4 cellular contexts compared by ENCODE assay signal in the genomic region with DNA sequence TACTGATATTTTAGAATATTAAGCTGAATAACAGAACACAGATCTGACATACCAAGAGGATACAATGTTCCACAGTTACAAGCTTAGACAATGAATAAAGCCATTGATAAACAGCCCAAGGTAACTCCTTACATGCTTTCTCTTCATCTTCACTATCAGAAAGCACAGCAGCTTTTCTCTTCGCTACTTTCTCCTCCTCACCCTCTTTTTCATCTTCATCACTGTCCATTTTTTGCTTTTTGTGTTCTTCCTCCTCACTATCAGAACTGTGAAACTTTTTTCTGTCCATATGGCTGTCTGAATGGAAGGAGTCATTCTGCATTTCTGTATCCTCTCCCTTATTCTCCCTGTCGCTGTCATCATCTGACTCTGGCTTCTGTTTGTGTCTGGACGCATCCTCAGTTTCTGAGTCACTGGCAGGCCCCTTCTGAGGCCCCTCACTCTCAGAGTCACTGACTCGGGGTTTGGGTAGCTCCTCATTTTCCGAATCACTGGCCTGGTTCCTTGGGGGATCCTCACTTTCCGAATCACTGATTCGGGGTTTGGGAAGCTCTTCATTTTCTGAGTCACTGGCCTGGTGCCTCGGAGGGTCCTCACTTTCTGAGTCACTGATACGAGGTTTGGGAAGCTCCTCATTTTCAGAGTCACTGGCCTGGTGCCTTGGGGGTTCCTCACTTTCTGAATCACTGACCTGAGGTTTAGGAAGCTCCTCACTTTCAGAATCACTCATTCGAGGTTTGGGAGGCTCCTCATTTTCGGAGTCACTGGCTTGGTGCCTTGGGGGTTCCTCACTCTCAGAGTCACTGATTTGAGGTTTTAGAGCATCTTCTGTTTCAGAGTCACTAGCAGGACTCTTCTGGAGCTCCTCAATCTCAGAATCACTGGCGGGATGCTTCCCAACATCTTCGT.
TF ChIP-seq lines count a peak whose summit lies in the region.

No MANE protein-coding gene starts in this region.

TF ChIP-seq in SK-N-SH, 30 proteins besides CTCF, POLR2A, EP300 and RAD21:
- no peak for TF ChIP-seq TEAD4 (IDR thresholded peaks at IDR 0.05; ENCODE audit: borderline replicate concordance, insufficient read depth)
- 0 out of 2 replicates have a peak, but pooled peaks have one; percentile 1 for TF ChIP-seq JUND (IDR thresholded peaks at IDR 0.05)

TF ChIP-seq in SK-N-SH treated with all-trans-retinoic acid at 6 μM for 48 hours, 23 proteins besides CTCF, POLR2A, EP300 and RAD21:
- TF ChIP-seq TCF4 (CRISPR knock-in tag; IDR thresholded peaks at IDR 0.05; ENCODE audit: borderline replicate concordance): no peak
- no peak for TF ChIP-seq SNAI2 (CRISPR knock-in tag; IDR thresholded peaks at IDR 0.05)
- TF ChIP-seq RARB (CRISPR knock-in tag; IDR thresholded peaks at IDR 0.05): no peak

TF ChIP-seq in HCT116, 20 proteins besides CTCF, POLR2A, EP300 and RAD21:
- TF ChIP-seq, protein P1, sequence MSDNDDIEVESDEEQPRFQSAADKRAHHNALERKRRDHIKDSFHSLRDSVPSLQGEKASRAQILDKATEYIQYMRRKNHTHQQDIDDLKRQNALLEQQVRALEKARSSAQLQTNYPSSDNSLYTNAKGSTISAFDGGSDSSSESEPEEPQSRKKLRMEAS (IDR thresholded peaks at IDR 0.05): no peak
- no peak for TF ChIP-seq EZH2phosphoT487 (IDR thresholded peaks at IDR 0.05; ENCODE audit: borderline replicate concordance)
- TF ChIP-seq ZFX (IDR thresholded peaks at IDR 0.05): no peak

TF ChIP-seq in K562, 482 proteins besides CTCF, POLR2A, EP300 and RAD21:
- no peak for TF ChIP-seq LARP7 (IDR thresholded peaks at IDR 0.05)
- TF ChIP-seq, protein P2, sequence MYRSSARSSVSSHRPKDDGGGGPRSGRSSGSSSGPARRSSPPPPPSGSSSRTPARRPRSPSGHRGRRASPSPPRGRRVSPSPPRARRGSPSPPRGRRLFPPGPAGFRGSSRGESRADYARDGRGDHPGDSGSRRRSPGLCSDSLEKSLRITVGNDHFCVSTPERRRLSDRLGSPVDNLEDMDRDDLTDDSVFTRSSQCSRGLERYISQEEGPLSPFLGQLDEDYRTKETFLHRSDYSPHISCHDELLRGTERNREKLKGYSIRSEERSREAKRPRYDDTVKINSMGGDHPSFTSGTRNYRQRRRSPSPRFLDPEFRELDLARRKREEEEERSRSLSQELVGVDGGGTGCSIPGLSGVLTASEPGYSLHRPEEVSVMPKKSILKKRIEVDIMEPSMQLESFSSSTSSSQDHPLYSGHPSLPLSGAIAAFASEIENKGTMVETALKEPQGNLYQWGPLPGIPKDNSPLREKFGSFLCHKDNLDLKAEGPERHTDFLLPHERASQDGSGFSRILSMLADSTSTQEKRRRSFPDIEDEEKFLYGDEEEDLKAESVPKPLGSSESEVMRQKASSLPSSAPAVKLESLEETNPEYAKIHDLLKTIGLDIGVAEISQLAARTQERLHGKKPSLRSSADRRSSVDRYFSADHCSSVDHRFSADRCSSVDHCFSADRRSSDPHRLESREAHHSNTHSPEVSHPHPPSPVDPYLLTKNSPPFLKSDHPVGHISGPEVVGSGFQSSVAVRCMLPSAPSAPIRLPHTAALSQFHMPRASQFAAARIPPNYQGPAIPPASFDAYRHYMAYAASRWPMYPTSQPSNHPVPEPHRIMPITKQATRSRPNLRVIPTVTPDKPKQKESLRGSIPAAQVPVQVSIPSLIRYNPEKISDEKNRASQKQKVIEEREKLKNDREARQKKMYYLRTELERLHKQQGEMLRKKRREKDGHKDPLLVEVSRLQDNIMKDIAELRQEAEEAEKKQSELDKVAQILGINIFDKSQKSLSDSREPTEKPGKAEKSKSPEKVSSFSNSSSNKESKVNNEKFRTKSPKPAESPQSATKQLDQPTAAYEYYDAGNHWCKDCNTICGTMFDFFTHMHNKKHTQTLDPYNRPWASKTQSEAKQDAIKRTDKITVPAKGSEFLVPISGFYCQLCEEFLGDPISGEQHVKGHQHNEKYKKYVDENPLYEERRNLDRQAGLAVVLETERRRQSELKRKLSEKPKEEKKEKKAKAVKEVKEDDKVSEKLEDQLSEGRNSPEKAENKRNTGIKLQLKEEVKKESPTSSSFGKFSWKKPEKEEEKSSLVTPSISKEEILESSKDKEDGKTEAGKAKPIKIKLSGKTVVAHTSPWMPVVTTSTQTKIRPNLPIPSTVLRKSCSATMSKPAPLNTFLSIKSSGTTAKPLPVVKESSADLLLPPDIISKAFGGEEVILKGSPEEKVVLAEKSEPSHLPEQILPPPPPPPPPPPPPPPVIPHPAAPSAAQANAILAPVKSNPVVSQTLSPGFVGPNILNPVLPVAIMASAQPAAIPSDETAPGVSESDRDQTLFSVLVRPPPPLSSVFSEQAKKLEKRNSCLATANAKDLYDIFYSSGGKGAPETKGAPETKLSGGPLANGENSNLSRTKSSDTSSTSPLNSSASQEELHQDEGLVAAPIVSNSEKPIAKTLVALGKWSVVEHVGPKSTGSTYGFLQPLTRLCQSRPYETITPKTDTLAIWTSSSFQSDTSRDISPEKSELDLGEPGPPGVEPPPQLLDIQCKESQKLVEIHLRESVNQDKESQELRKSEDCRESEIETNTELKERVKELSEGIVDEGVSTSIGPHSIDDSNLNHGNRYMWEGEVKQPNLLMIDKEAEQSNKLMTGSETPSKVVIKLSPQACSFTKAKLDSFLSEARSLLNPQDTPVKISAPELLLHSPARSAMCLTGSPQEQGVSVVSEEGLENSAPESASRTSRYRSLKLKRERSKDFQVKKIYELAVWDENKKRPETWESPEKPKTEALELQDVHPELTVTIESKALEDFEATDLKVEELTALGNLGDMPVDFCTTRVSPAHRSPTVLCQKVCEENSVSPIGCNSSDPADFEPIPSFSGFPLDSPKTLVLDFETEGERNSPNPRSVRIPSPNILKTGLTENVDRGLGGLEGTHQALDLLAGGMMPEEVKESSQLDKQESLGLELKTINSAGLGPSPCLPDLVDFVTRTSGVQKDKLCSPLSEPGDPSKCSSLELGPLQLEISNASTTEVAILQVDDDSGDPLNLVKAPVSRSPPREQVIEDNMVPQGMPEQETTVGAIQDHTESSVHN (IDR thresholded peaks at IDR 0.05; ENCODE audit: borderline replicate concordance in 1 of 2, low read depth in 1 of 2): no peak
